1 cellular context compared by ENCODE assay signal in genomic region chr12:115375188-115375991, GRCh38.
TF ChIP-seq lines count a peak whose summit lies in the region.

No MANE protein-coding gene starts in this region.

TF ChIP-seq in HepG2, 621 proteins besides CTCF, POLR2A, EP300 and RAD21 (continued from another document):
- TF ChIP-seq, protein P1, sequence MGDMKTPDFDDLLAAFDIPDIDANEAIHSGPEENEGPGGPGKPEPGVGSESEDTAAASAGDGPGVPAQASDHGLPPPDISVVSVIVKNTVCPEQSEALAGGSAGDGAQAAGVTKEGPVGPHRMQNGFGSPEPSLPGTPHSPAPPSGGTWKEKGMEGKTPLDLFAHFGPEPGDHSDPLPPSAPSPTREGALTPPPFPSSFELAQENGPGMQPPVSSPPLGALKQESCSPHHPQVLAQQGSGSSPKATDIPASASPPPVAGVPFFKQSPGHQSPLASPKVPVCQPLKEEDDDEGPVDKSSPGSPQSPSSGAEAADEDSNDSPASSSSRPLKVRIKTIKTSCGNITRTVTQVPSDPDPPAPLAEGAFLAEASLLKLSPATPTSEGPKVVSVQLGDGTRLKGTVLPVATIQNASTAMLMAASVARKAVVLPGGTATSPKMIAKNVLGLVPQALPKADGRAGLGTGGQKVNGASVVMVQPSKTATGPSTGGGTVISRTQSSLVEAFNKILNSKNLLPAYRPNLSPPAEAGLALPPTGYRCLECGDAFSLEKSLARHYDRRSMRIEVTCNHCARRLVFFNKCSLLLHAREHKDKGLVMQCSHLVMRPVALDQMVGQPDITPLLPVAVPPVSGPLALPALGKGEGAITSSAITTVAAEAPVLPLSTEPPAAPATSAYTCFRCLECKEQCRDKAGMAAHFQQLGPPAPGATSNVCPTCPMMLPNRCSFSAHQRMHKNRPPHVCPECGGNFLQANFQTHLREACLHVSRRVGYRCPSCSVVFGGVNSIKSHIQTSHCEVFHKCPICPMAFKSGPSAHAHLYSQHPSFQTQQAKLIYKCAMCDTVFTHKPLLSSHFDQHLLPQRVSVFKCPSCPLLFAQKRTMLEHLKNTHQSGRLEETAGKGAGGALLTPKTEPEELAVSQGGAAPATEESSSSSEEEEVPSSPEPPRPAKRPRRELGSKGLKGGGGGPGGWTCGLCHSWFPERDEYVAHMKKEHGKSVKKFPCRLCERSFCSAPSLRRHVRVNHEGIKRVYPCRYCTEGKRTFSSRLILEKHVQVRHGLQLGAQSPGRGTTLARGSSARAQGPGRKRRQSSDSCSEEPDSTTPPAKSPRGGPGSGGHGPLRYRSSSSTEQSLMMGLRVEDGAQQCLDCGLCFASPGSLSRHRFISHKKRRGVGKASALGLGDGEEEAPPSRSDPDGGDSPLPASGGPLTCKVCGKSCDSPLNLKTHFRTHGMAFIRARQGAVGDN (CRISPR knock-in tag; IDR thresholded peaks at IDR 0.05), result peak; percentile 37
- TF ChIP-seq MTA3 (CRISPR knock-in tag; IDR thresholded peaks at IDR 0.05), result no peak
- no peak for TF ChIP-seq ZSCAN12 (CRISPR knock-in tag; IDR thresholded peaks at IDR 0.05)
- no peak for TF ChIP-seq ZNF570 (CRISPR knock-in tag; IDR thresholded peaks at IDR 0.05; ENCODE audit: borderline replicate concordance)
- 0 out of 2 replicates have a peak, but pooled peaks have one; percentile 19 for TF ChIP-seq MAX (IDR thresholded peaks at IDR 0.05)
- no peak for TF ChIP-seq ZBTB2 (CRISPR knock-in tag; IDR thresholded peaks at IDR 0.05; ENCODE audit: low read depth)
- no peak for TF ChIP-seq PAWR (CRISPR knock-in tag; IDR thresholded peaks at IDR 0.05; ENCODE audit: borderline replicate concordance)
- no peak for TF ChIP-seq NFKB2 (CRISPR knock-in tag; IDR thresholded peaks at IDR 0.05; ENCODE audit: borderline replicate concordance)
- TF ChIP-seq ZBTB37 (CRISPR knock-in tag; IDR thresholded peaks at IDR 0.05), result no peak
